Comparison of ENCODE assay signal across 1 cellular context in the genomic region with DNA sequence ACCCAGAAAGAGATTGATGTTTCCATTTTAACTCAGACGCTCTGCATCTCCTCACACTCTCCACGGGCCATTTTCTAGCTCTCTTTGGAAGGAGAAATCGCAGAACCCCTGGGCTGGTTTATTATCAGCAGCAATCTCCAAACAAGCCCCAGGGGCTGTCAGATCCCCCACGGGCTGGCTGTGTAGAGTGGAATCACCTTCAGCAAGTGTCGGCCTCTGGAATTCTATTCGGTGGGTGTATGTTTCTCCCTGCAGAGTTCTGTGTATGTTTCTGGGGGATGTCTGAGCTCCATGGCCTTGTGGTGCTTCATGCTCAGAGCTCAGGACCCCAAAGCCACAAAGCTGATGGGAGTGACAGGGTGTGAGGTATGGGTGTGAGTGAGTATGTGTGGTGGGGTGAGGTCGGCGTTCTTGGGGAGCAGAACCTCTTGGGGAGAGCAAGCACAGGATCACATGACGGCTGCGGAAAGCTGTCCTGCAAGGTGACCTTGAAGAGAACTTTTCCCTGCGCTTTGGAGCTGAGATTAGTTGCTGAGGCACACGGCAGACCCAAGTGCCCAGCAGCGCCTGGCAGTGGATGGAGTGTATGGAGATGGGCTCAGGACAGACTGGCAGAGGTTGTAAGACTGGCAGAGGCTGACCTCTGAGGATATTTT.
TF ChIP-seq lines count a peak whose summit lies in the region.

No MANE protein-coding gene starts in this region.

TF ChIP-seq in K562, 482 proteins besides CTCF, POLR2A, EP300 and RAD21 (continued from another document):
- no peak for TF ChIP-seq HBP1 (CRISPR knock-in tag; IDR thresholded peaks at IDR 0.05)
